Comparison of ENCODE assay signal across 25 cellular contexts in the genomic region with DNA sequence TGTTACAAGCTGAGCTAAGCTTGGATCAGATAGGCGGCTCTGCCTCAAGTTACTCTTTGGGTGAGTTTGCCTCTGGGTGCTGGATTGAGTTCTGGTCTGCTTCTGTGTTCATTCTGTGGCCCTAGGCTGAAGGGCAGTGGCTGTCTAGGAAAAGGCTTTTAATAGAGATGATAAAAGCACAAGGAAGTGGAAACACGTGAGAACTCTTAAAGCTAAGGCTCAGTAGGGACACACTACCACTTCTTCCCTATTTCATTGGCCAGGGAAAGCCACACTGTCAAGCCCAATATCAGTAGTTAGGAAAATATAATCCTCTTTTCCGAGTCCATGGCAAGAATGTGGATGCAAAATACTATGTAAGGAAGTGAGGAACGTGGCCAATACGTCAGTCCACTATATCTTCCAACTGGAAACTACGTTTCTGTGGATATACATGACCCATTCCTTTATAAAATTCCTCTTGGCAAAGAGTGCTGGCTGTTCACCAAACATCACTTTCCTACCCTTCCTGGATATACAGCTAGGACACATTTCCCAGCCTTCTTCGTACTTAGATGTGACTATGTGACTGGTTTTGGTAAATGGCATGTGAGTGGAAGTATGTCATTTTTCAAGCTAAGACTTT.
"Had no signal": no experiment of that assay in that cellular context is flagged by ENCODE, and none has a peak within 500 bp of the region (broad histone marks: within the 10 kb centered on the region; RNA-seq: fewer than 3 reads in every experiment).

No MANE protein-coding gene starts in this region.

- H3K27ac ChIP-seq: breast epithelium, gastrocnemius medialis, right atrium auricular region, tibial nerve had no signal

- H3K36me3 ChIP-seq: breast epithelium, gastrocnemius medialis, right atrium auricular region, tibial nerve had no signal

- FAIRE-seq: endometrium, islet of Langerhans, TTC549 had no signal

- H3K9me3 ChIP-seq: breast epithelium, gastrocnemius medialis had no signal

- ATAC-seq: activated naive CD4-positive, alpha-beta T cell treated with anti-CD3 and anti-CD28 coated beads, Interleukin-2, amount 50 U/mL, for 72 hours; activated T-helper 17 cell treated with anti-CD3 and anti-CD28 coated beads, Interleukin-2, amount 50 U/mL, for 72 hours; gastrocnemius medialis; naive thymus-derived CD8-positive, alpha-beta T cell; WTC11 had no signal

- H3K27me3 ChIP-seq: breast epithelium, gastrocnemius medialis, right atrium auricular region, tibial nerve had no signal

- H3K4me1 ChIP-seq: breast epithelium, gastrocnemius medialis, right atrium auricular region, tibial nerve had no signal

- DNase-seq: activated CD4-positive, alpha-beta memory T cell treated with anti-CD3 and anti-CD28 coated beads, Interleukin-2, amount 10 ng/mL, durations not matched to agents 7 days and 5 days; activated CD4-positive, alpha-beta T cell treated with anti-CD3 and anti-CD28 coated beads for 1 hour; activated CD4-positive, alpha-beta T cell treated with anti-CD3 and anti-CD28 coated beads, Interleukin-2, amount 10 ng/mL, durations not matched to agents 7 days and 5 days; activated CD8-positive, alpha-beta memory T cell treated with anti-CD3 and anti-CD28 coated beads, Interleukin-2, amount 50 U/mL, for 48 hours; activated naive CD4-positive, alpha-beta T cell; activated T-cell treated with anti-CD3 and anti-CD28 coated beads, Interleukin-2, amount 50 U/mL, for 24 hours; dermis blood vessel endothelial cell; effector CD8-positive, alpha-beta T cell; gastrocnemius medialis; glutamatergic neuron; mammary epithelial cell; midbrain; naive thymus-derived CD8-positive, alpha-beta T cell; occipital lobe; stimulated activated CD4-positive, alpha-beta T cell treated with anti-CD3 and anti-CD28 coated beads, Interleukin-15, amount 100 ng/mL, for 24 hours; stimulated activated naive CD4-positive, alpha-beta T cell had no signal

- H3K4me3 ChIP-seq: breast epithelium, gastrocnemius medialis, right atrium auricular region, tibial nerve had no signal
